23 cellular contexts compared by ENCODE assay signal in the genomic region with DNA sequence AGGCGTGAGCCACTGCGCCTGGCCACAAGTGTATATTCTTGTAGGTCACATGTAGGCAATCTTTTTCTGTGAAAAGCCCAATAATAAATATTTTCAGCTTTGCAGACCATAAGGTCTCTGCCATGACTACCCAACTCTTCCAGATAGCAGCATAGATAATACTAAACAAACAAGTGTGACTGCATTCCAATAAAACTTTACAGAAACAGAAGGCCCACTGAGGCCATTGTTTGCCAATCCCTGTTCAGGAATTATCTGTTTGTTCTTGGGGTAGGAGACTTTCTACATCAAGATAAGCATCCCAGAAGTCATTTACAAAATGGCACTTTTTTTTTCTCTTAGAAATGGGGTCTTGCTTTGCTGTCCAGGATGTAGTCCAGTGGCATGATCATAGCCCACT. TPM values are rescaled to one million over a fixed set of nuclear protein-coding genes. Genes with fewer than 3 reads are reported as not detected.
DNase-seq lines count a peak whose midpoint lies in the region; ATAC-seq and TF ChIP-seq lines count a peak whose summit lies in the region.
"Had no signal": no experiment of that assay in that cellular context is flagged by ENCODE, and none has a peak within 500 bp of the region (broad histone marks: within the 10 kb centered on the region; RNA-seq: fewer than 3 reads in every experiment).

No MANE protein-coding gene starts in this region.

- DNase-seq in activated CD4-positive, alpha-beta T cell treated with anti-CD3 and anti-CD28 coated beads for 36 hours = no peak
- no peak for DNase-seq in activated CD4-positive, alpha-beta T cell treated with anti-CD3 and anti-CD28 coated beads for 4 hours
- no peak for DNase-seq in CD8-positive, alpha-beta T cell
- DNase-seq in activated T-helper 2 cell treated with anti-CD3 and anti-CD28 coated beads, Interferon-gamma antibody, Interleukin-2, Interleukin-4, amounts not matched to agents 10 μg/mL and 5 μg/mL and 100 μg/mL, durations not matched to agents 14 hours and 24 hours and 36 hours (ENCODE audit: low spot score) = no peak
- DNase-seq in NCI-H2107 treated with DMSO at 0.1 percent for 48 hours (lab: John Stamatoyannopoulos, UW; ENCODE audit: unreplicated experiment) (no peak), dermis blood vessel endothelial cell (no peak), left cardiac atrium (no peak)
- DNase-seq: adrenal gland; DMS79; GOT3; hippocampal formation; NCI-H1048; NCI-H2081; NCI-H524; SHP77; spleen; stimulated activated naive CD4-positive, alpha-beta T cell treated with Interleukin-2 at 50 U/mL for 16 hours; T-helper 17 cell had no signal

- peaks cover 15% of the 10 kb centered on the region for H3K9me3 Mint-ChIP-seq in activated CD4-positive, alpha-beta T cell treated with anti-CD3 and anti-CD28 coated beads for 36 hours (ENCODE audit: low read depth)
- H3K9me3 Mint-ChIP-seq in CD8-positive, alpha-beta T cell = no peaks in the 10 kb centered on the region
- H3K9me3 Mint-ChIP-seq in activated T-helper 2 cell treated with anti-CD3 and anti-CD28 coated beads, Interferon-gamma antibody, Interleukin-2, Interleukin-4, amounts not matched to agents 10 μg/mL and 5 μg/mL and 100 μg/mL, durations not matched to agents 14 hours and 24 hours and 36 hours = peaks cover 47% of the 10 kb centered on the region
- peaks cover 58% of the 10 kb centered on the region for H3K9me3 Mint-ChIP-seq in nephron

- no peaks in the 10 kb centered on the region for H3K27me3 Mint-ChIP-seq in activated CD4-positive, alpha-beta T cell treated with anti-CD3 and anti-CD28 coated beads for 36 hours
- H3K27me3 Mint-ChIP-seq in CD8-positive, alpha-beta T cell (ENCODE audit: low read depth) = no peaks in the 10 kb centered on the region
- H3K27me3 Mint-ChIP-seq in activated T-helper 2 cell treated with anti-CD3 and anti-CD28 coated beads, Interferon-gamma antibody, Interleukin-2, Interleukin-4, amounts not matched to agents 10 μg/mL and 5 μg/mL and 100 μg/mL, durations not matched to agents 14 hours and 24 hours and 36 hours (ENCODE audit: low read depth) = no peaks in the 10 kb centered on the region
- H3K27me3 Mint-ChIP-seq in nephron (ENCODE audit: low read depth) = no peaks in the 10 kb centered on the region
- H3K27me3 Mint-ChIP-seq: T-helper 17 cell had no signal

- POLR2A ChIA-PET in activated CD4-positive, alpha-beta T cell treated with anti-CD3 and anti-CD28 coated beads for 36 hours (lab: Charles Lee) = interaction anchor here (0.6 kb wide), 1 partner anchor 442 kb away, joined by 5 read pairs; no protein-coding TSS in a partner anchor
- POLR2A ChIA-PET in CD8-positive, alpha-beta T cell (lab: Charles Lee) = no interaction called here

- H3K27ac ChIP-seq in CD8-positive, alpha-beta T cell (ENCODE audit: low read depth, low read length) = no peak overlapping the region
- H3K27ac ChIP-seq: 22Rv1, C4-2B, HL-60 had no signal

- H3K4me1 ChIP-seq in CD8-positive, alpha-beta T cell (ENCODE audit: insufficient read depth, low read length) = peaks cover 20% of the 10 kb centered on the region

- intact Hi-C loops in activated CD4-positive, alpha-beta T cell treated with anti-CD3 and anti-CD28 coated beads for 36 hours (cut with DNase I, micrococcal nuclease) = loop anchor here (5.0 to 10.0 kb wide), 7 partner anchors 269 to 1051 kb away; a partner anchor contains a TSS
- intact Hi-C loops in CD8-positive, alpha-beta T cell (cut with DNase I, micrococcal nuclease) = loop anchor here (2.0 to 10.0 kb wide), 4 partner anchors 471 to 1749 kb away; a partner anchor contains a TSS
- intact Hi-C loops in activated T-helper 2 cell treated with anti-CD3 and anti-CD28 coated beads, Interferon-gamma antibody, Interleukin-2, Interleukin-4, amounts not matched to agents 10 μg/mL and 5 μg/mL and 100 μg/mL, durations not matched to agents 14 hours and 24 hours and 36 hours (cut with micrococcal nuclease) = loop anchor here (10.0 kb wide), 3 partner anchors 409 to 1759 kb away; a partner anchor contains a TSS
- intact Hi-C loops in left cardiac atrium (cut with DNase I) = loop anchor here (10.0 kb wide), 3 partner anchors 399 to 1049 kb away; a partner anchor contains a TSS

- H3K4me1 Mint-ChIP-seq in activated CD4-positive, alpha-beta T cell treated with anti-CD3 and anti-CD28 coated beads for 36 hours = peaks cover 19% of the 10 kb centered on the region
- H3K4me1 Mint-ChIP-seq in CD8-positive, alpha-beta T cell (ENCODE audit: low read depth) = peaks cover 33% of the 10 kb centered on the region
- H3K4me1 Mint-ChIP-seq in activated T-helper 2 cell treated with anti-CD3 and anti-CD28 coated beads, Interferon-gamma antibody, Interleukin-2, Interleukin-4, amounts not matched to agents 10 μg/mL and 5 μg/mL and 100 μg/mL, durations not matched to agents 14 hours and 24 hours and 36 hours (ENCODE audit: low read depth) = peaks cover 5% of the 10 kb centered on the region
- H3K4me1 Mint-ChIP-seq in nephron = peaks cover 10% of the 10 kb centered on the region

- no peaks in the 10 kb centered on the region for H3K36me3 ChIP-seq in CD8-positive, alpha-beta T cell (ENCODE audit: insufficient read depth, low read length)
- H3K36me3 ChIP-seq: adrenal gland had no signal

- peaks cover 24% of the 10 kb centered on the region for H3K36me3 Mint-ChIP-seq in activated CD4-positive, alpha-beta T cell treated with anti-CD3 and anti-CD28 coated beads for 36 hours (ENCODE audit: low read depth)
- peaks cover 13% of the 10 kb centered on the region for H3K36me3 Mint-ChIP-seq in CD8-positive, alpha-beta T cell
- H3K36me3 Mint-ChIP-seq in activated T-helper 2 cell treated with anti-CD3 and anti-CD28 coated beads, Interferon-gamma antibody, Interleukin-2, Interleukin-4, amounts not matched to agents 10 μg/mL and 5 μg/mL and 100 μg/mL, durations not matched to agents 14 hours and 24 hours and 36 hours (ENCODE audit: low read depth) = peaks cover 20% of the 10 kb centered on the region
- peaks cover 51% of the 10 kb centered on the region for H3K36me3 Mint-ChIP-seq in nephron (ENCODE audit: low read depth)

- H3K27ac Mint-ChIP-seq in activated CD4-positive, alpha-beta T cell treated with anti-CD3 and anti-CD28 coated beads for 36 hours = no peak overlapping the region
- no peak overlapping the region for H3K27ac Mint-ChIP-seq in CD8-positive, alpha-beta T cell
- H3K27ac Mint-ChIP-seq in activated T-helper 2 cell treated with anti-CD3 and anti-CD28 coated beads, Interferon-gamma antibody, Interleukin-2, Interleukin-4, amounts not matched to agents 10 μg/mL and 5 μg/mL and 100 μg/mL, durations not matched to agents 14 hours and 24 hours and 36 hours = no peak overlapping the region
- no peak overlapping the region for H3K27ac Mint-ChIP-seq in nephron

- H3K4me3 ChIP-seq in CD8-positive, alpha-beta T cell (ENCODE audit: low read depth, low read length) = no peak overlapping the region
- H3K4me3 ChIP-seq: K562 had no signal

- no peak for ATAC-seq in activated CD4-positive, alpha-beta T cell treated with anti-CD3 and anti-CD28 coated beads for 36 hours
- ATAC-seq in CD8-positive, alpha-beta T cell = no peak
- no peak for ATAC-seq in left cardiac atrium
- ATAC-seq: K562, T-helper 17 cell had no signal

- TF ChIP-seq CTCF in CD8-positive, alpha-beta T cell (IDR thresholded peaks at IDR 0.05) = no peak
- no peak for TF ChIP-seq CTCF in nephron (IDR thresholded peaks at IDR 0.05; ENCODE audit: unreplicated experiment in 3 of 3)

- H3K4me3 Mint-ChIP-seq in activated CD4-positive, alpha-beta T cell treated with anti-CD3 and anti-CD28 coated beads for 36 hours = peak overlapping the region; percentile 71
- peak overlapping the region; percentile 87 for H3K4me3 Mint-ChIP-seq in CD8-positive, alpha-beta T cell
- peak overlapping the region; percentile 72 for H3K4me3 Mint-ChIP-seq in activated T-helper 2 cell treated with anti-CD3 and anti-CD28 coated beads, Interferon-gamma antibody, Interleukin-2, Interleukin-4, amounts not matched to agents 10 μg/mL and 5 μg/mL and 100 μg/mL, durations not matched to agents 14 hours and 24 hours and 36 hours (ENCODE audit: low read depth)
- H3K4me3 Mint-ChIP-seq in nephron = peak overlapping the region; percentile 84 to 93 (median 91)

- CTCF ChIA-PET in activated CD4-positive, alpha-beta T cell treated with anti-CD3 and anti-CD28 coated beads for 36 hours (lab: Charles Lee) = no interaction called here
- CTCF ChIA-PET in CD8-positive, alpha-beta T cell (lab: Charles Lee) = interaction anchor here (1.4 kb wide), 3 partner anchors 130 to 747 kb away, joined by 3 to 6 read pairs (median 5); no protein-coding TSS in a partner anchor

- no peaks in the 10 kb centered on the region for H3K9me3 ChIP-seq in CD8-positive, alpha-beta T cell (ENCODE audit: low read length)
- H3K9me3 ChIP-seq: adrenal gland had no signal

- H3K27me3 ChIP-seq in CD8-positive, alpha-beta T cell (ENCODE audit: insufficient read depth, low read length) = no peaks in the 10 kb centered on the region
- H3K27me3 ChIP-seq: adrenal gland, spleen had no signal

RNA-seq across cellular contexts. Expression of a gene that starts 2.8 kb away (rescaled TPM):
- 1 to 10 TPM; 4.9 to 5.0 TPM for total RNA-seq in activated CD4-positive, alpha-beta T cell treated with anti-CD3 and anti-CD28 coated beads for 36 hours
- total RNA-seq in CD8-positive, alpha-beta T cell = 10 to 100 TPM; 18.9 to 20.2 TPM
- 2.0 and 2.1 TPM in 2 replicates for total RNA-seq in activated T-helper 2 cell treated with anti-CD3 and anti-CD28 coated beads, Interferon-gamma antibody, Interleukin-2, Interleukin-4, amounts not matched to agents 10 μg/mL and 5 μg/mL and 100 μg/mL, durations not matched to agents 14 hours and 24 hours and 36 hours
- total RNA-seq in dermis blood vessel endothelial cell = 13.1 and 14.6 TPM in 2 replicates
- total RNA-seq in left cardiac atrium = 1 to 10 TPM; 7.0 to 8.8 TPM

RNA-seq across cellular contexts. Expression of a gene that starts 29.5 kb away (rescaled TPM):
- total RNA-seq in activated CD4-positive, alpha-beta T cell treated with anti-CD3 and anti-CD28 coated beads for 36 hours = 10 to 100 TPM; 20.2 to 20.5 TPM
- total RNA-seq in CD8-positive, alpha-beta T cell = 10 to 100 TPM; 52.7 to 58.9 TPM
- 18.4 and 19.9 TPM in 2 replicates for total RNA-seq in activated T-helper 2 cell treated with anti-CD3 and anti-CD28 coated beads, Interferon-gamma antibody, Interleukin-2, Interleukin-4, amounts not matched to agents 10 μg/mL and 5 μg/mL and 100 μg/mL, durations not matched to agents 14 hours and 24 hours and 36 hours
- total RNA-seq in dermis blood vessel endothelial cell = 21.0 and 21.3 TPM in 2 replicates
- total RNA-seq in left cardiac atrium = 10 to 100 TPM; 20.9 to 28.3 TPM

RNA-seq across cellular contexts. Expression of a gene that starts 55.4 kb away (rescaled TPM):
- total RNA-seq in activated CD4-positive, alpha-beta T cell treated with anti-CD3 and anti-CD28 coated beads for 36 hours = 10 to 100 TPM; 23.1 to 29.2 TPM
- 10 to 100 TPM; 57.6 to 61.0 TPM for total RNA-seq in CD8-positive, alpha-beta T cell
- 3.0 TPM in 2 replicates for total RNA-seq in activated T-helper 2 cell treated with anti-CD3 and anti-CD28 coated beads, Interferon-gamma antibody, Interleukin-2, Interleukin-4, amounts not matched to agents 10 μg/mL and 5 μg/mL and 100 μg/mL, durations not matched to agents 14 hours and 24 hours and 36 hours
- total RNA-seq in dermis blood vessel endothelial cell (44.4 and 45.1 TPM in 2 replicates), left cardiac atrium (10 to 100 TPM; 54.0 to 60.9 TPM)
